ENCODE assay signal across 1 cellular context in the genomic region with DNA sequence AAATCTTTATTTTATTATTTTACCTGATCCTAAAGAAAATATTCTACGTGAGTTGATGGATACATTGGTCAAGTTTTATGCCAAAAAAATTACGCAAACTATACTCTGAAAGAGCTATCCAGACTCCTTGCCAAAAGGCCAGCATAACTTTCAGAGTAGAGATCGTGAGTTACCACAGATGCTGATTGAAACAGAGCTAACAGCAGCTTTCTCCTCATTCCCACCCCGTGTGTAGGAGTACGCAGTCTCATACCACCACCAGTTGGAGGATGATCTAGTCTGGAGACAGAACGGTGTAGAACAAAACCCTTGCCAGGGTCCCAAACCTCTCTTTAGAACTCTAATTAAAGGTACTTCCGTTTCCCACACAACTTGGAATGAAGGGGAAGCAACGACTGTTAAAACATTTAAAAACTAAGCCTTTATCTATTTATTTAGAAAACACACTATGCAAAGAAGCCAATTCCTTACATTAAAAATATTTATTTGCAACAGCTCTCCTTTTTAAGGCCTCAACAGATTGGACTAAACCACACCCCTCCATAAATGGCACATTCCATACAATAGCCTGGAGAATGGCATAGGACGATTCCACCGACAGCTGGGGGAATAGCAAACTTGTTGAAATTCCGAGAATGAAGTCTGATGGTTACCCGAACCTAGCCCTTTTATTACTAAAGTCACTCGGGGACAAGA.
TF ChIP-seq lines count a peak whose summit lies in the region.

No MANE protein-coding gene starts in this region.

TF ChIP-seq in GM12878, 131 proteins besides CTCF, POLR2A, EP300 and RAD21:
- TF ChIP-seq SIN3A (IDR thresholded peaks at IDR 0.05; ENCODE audit: low read depth, low read length), result no peak
- TF ChIP-seq, protein P1, sequence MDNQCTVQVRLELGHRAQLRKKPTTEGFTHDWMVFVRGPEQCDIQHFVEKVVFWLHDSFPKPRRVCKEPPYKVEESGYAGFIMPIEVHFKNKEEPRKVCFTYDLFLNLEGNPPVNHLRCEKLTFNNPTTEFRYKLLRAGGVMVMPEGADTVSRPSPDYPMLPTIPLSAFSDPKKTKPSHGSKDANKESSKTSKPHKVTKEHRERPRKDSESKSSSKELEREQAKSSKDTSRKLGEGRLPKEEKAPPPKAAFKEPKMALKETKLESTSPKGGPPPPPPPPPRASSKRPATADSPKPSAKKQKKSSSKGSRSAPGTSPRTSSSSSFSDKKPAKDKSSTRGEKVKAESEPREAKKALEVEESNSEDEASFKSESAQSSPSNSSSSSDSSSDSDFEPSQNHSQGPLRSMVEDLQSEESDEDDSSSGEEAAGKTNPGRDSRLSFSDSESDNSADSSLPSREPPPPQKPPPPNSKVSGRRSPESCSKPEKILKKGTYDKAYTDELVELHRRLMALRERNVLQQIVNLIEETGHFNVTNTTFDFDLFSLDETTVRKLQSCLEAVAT (IDR thresholded peaks at IDR 0.05), result no peak
- TF ChIP-seq KLF5 (IDR thresholded peaks at IDR 0.05; ENCODE audit: partially characterized antibody), result peak; percentile 86
- TF ChIP-seq SIX5 (IDR thresholded peaks at IDR 0.05; ENCODE audit: low read depth, low read length, severe bottlenecking), result peak; percentile 27
- TF ChIP-seq CBFB (IDR thresholded peaks at IDR 0.05; ENCODE audit: low read depth), result no peak
- TF ChIP-seq ATF7 (IDR thresholded peaks at IDR 0.05; ENCODE audit: low read depth), result peak; percentile 92
- TF ChIP-seq, protein P2, sequence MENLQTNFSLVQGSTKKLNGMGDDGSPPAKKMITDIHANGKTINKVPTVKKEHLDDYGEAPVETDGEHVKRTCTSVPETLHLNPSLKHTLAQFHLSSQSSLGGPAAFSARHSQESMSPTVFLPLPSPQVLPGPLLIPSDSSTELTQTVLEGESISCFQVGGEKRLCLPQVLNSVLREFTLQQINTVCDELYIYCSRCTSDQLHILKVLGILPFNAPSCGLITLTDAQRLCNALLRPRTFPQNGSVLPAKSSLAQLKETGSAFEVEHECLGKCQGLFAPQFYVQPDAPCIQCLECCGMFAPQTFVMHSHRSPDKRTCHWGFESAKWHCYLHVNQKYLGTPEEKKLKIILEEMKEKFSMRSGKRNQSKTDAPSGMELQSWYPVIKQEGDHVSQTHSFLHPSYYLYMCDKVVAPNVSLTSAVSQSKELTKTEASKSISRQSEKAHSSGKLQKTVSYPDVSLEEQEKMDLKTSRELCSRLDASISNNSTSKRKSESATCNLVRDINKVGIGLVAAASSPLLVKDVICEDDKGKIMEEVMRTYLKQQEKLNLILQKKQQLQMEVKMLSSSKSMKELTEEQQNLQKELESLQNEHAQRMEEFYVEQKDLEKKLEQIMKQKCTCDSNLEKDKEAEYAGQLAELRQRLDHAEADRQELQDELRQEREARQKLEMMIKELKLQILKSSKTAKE (IDR thresholded peaks at IDR 0.05; ENCODE audit: low read depth, poor library complexity, severe bottlenecking), result peak; percentile 63
- no peak for TF ChIP-seq RBBP5 (conservative IDR thresholded peaks at IDR 0.05)
- peak; percentile 11; the same call in 1 of the 2 replicates for TF ChIP-seq SREBF1 (IDR thresholded peaks at IDR 0.05; ENCODE audit: low read length)
- no peak for TF ChIP-seq SUZ12 (IDR thresholded peaks at IDR 0.05; ENCODE audit: unreplicated experiment)
- TF ChIP-seq PML (IDR thresholded peaks at IDR 0.05; ENCODE audit: low read length), result 0 out of 2 replicates have a peak, but pooled peaks have one; percentile 45
TF ChIP-seq in GM12878: peak in this region for 6.
